Comparison of ENCODE assay signal across 13 cellular contexts in the genomic region with DNA sequence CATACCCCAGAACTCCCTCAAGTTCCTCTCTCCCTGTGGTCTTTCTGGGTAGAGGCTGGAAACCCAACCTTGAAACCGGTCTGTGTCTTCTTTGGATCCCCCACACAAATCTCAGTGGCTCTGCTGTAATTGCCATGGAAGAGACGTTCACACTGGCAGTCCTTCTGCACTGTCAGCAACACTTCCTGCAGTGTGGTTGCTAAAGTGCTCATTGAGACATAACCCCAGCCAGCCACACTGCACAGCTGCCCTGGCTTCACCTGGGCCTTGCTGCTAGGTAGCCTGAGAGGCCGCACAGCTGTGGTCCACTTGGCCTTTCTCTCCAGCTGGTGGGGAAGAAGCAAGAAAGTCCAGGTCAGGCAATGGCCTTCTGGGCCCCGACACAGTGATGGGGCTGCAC. TPM values are rescaled to one million over a fixed set of nuclear protein-coding genes. Genes with fewer than 3 reads are reported as not detected.
DNase-seq lines count a peak whose midpoint lies in the region; ATAC-seq and TF ChIP-seq lines count a peak whose summit lies in the region.
"Had no signal": no experiment of that assay in that cellular context is flagged by ENCODE, and none has a peak within 500 bp of the region (broad histone marks: within the 10 kb centered on the region; RNA-seq: fewer than 3 reads in every experiment).

No MANE protein-coding gene starts in this region.

- CTCF ChIA-PET in activated CD4-positive, alpha-beta T cell treated with anti-CD3 and anti-CD28 coated beads, Interleukin-2, amount 10 ng/mL, durations not matched to agents 7 days and 5 days (lab: Charles Lee): interaction anchor here (0.6 kb wide), 1 partner anchor 14 kb away, joined by 3 read pairs; no protein-coding TSS in a partner anchor
- CTCF ChIA-PET in activated CD4-positive, alpha-beta memory T cell treated with anti-CD3 and anti-CD28 coated beads for 36 hours (lab: Charles Lee): interaction anchor here (2.2 to 3.9 kb wide), 3 partner anchors 68 to 102 kb away, joined by 12 to 36 read pairs (median 19); no protein-coding TSS in a partner anchor

- no peak overlapping the region for H3K9ac ChIP-seq in neural progenitor cell

- H3K9me3 Mint-ChIP-seq in activated CD4-positive, alpha-beta T cell treated with anti-CD3 and anti-CD28 coated beads, Interleukin-2, amount 10 ng/mL, durations not matched to agents 7 days and 5 days: no peaks in the 10 kb centered on the region
- no peaks in the 10 kb centered on the region for H3K9me3 Mint-ChIP-seq in activated CD4-positive, alpha-beta memory T cell treated with anti-CD3 and anti-CD28 coated beads for 36 hours
- H3K9me3 Mint-ChIP-seq in neural progenitor cell: no peaks in the 10 kb centered on the region

- no peaks in the 10 kb centered on the region for H3K79me2 ChIP-seq in neural progenitor cell (ENCODE audit: low read depth)

- intact Hi-C loops in activated CD4-positive, alpha-beta memory T cell treated with anti-CD3 and anti-CD28 coated beads for 36 hours (cut with micrococcal nuclease): loop anchor here (10.0 kb wide), 1 partner anchor 518 kb away; no protein-coding TSS in a partner anchor

- H4K20me1 ChIP-seq in neural progenitor cell (ENCODE audit: low read depth): no peaks in the 10 kb centered on the region

- H3K4me1 ChIP-seq in neural progenitor cell: no peaks in the 10 kb centered on the region
- H3K4me1 ChIP-seq: A549, lower lobe of right lung had no signal

- no peak overlapping the region for H2AFZ ChIP-seq in neural progenitor cell (replicated peaks)

- no peak overlapping the region for H3K4me3 ChIP-seq in Jurkat, Clone E6-1 (ENCODE audit: low read length)
- no peak overlapping the region for H3K4me3 ChIP-seq in neural progenitor cell
- H3K4me3 ChIP-seq: A549, lower lobe of right lung, skin epidermis had no signal

- no peak overlapping the region for H3K4me2 ChIP-seq in neural progenitor cell
- H3K4me2 ChIP-seq: A549 had no signal

- POLR2A ChIA-PET in activated CD4-positive, alpha-beta T cell treated with anti-CD3 and anti-CD28 coated beads, Interleukin-2, amount 10 ng/mL, durations not matched to agents 7 days and 5 days (lab: Charles Lee): no interaction called here
- POLR2A ChIA-PET in activated CD4-positive, alpha-beta memory T cell treated with anti-CD3 and anti-CD28 coated beads for 36 hours (lab: Charles Lee): no interaction called here

- peak overlapping the region; percentile 62 for H3K27ac Mint-ChIP-seq in activated CD4-positive, alpha-beta T cell treated with anti-CD3 and anti-CD28 coated beads, Interleukin-2, amount 10 ng/mL, durations not matched to agents 7 days and 5 days
- peak overlapping the region; percentile 49 for H3K27ac Mint-ChIP-seq in activated CD4-positive, alpha-beta memory T cell treated with anti-CD3 and anti-CD28 coated beads for 36 hours
- H3K27ac Mint-ChIP-seq in neural progenitor cell: peak overlapping the region; percentile 22

- peaks cover 58% of the 10 kb centered on the region for H3K4me1 Mint-ChIP-seq in activated CD4-positive, alpha-beta T cell treated with anti-CD3 and anti-CD28 coated beads, Interleukin-2, amount 10 ng/mL, durations not matched to agents 7 days and 5 days
- H3K4me1 Mint-ChIP-seq in activated CD4-positive, alpha-beta memory T cell treated with anti-CD3 and anti-CD28 coated beads for 36 hours (ENCODE audit: low read depth): peaks cover 28% of the 10 kb centered on the region
- H3K4me1 Mint-ChIP-seq in neural progenitor cell: peaks cover 6% of the 10 kb centered on the region

- H3K27me3 ChIP-seq in neural progenitor cell: no peaks in the 10 kb centered on the region

- no peak for ATAC-seq in GM19351 (IDR thresholded peaks at IDR 0.05; ENCODE audit: unreplicated experiment)
- ATAC-seq: A549 had no signal

- no peak overlapping the region for H3K27ac ChIP-seq in neural progenitor cell
- H3K27ac ChIP-seq: A549, lower lobe of right lung, WERI-Rb-1 had no signal

- H3K36me3 Mint-ChIP-seq in activated CD4-positive, alpha-beta T cell treated with anti-CD3 and anti-CD28 coated beads, Interleukin-2, amount 10 ng/mL, durations not matched to agents 7 days and 5 days (ENCODE audit: low read depth): no peaks in the 10 kb centered on the region
- H3K36me3 Mint-ChIP-seq in activated CD4-positive, alpha-beta memory T cell treated with anti-CD3 and anti-CD28 coated beads for 36 hours: peaks cover 4% of the 10 kb centered on the region
- no peaks in the 10 kb centered on the region for H3K36me3 Mint-ChIP-seq in neural progenitor cell

- DNase-seq in activated CD4-positive, alpha-beta T cell treated with anti-CD3 and anti-CD28 coated beads, Interleukin-2, amount 10 ng/mL, durations not matched to agents 7 days and 5 days: no peak
- no peak for DNase-seq in activated CD4-positive, alpha-beta T cell treated with anti-CD3 and anti-CD28 coated beads, Interleukin-2, amount 50 U/mL, for 4 hours
- peak; percentile 52 for DNase-seq in Jurkat, Clone E6-1 (ENCODE audit: low read depth, low spot score)
- DNase-seq in activated CD4-positive, alpha-beta memory T cell treated with anti-CD3 and anti-CD28 coated beads for 36 hours: no peak
- DNase-seq in neural progenitor cell (ENCODE audit: low spot score): no peak
- DNase-seq in NCI-H774 (lab: John Stamatoyannopoulos, UW): no peak
- DNase-seq in pons (ENCODE audit: low spot score): no peak
- DNase-seq: lower lobe of right lung, WERI-Rb-1 had no signal

- no peaks in the 10 kb centered on the region for H3K36me3 ChIP-seq in neural progenitor cell
- H3K36me3 ChIP-seq: lower lobe of right lung, WERI-Rb-1 had no signal

- H3K27me3 Mint-ChIP-seq in activated CD4-positive, alpha-beta T cell treated with anti-CD3 and anti-CD28 coated beads, Interleukin-2, amount 10 ng/mL, durations not matched to agents 7 days and 5 days: peaks cover 2% of the 10 kb centered on the region
- peaks cover 1% of the 10 kb centered on the region for H3K27me3 Mint-ChIP-seq in activated CD4-positive, alpha-beta memory T cell treated with anti-CD3 and anti-CD28 coated beads for 36 hours
- no peaks in the 10 kb centered on the region for H3K27me3 Mint-ChIP-seq in neural progenitor cell (ENCODE audit: insufficient read depth, low read depth)

- TF ChIP-seq CTCF in neural progenitor cell (IDR thresholded peaks at IDR 0.05): no peak

- no peaks in the 10 kb centered on the region for H3F3A ChIP-seq in neural progenitor cell (ENCODE audit: low read depth)

- H3K4me3 Mint-ChIP-seq in activated CD4-positive, alpha-beta T cell treated with anti-CD3 and anti-CD28 coated beads, Interleukin-2, amount 10 ng/mL, durations not matched to agents 7 days and 5 days: no peak overlapping the region
- peak overlapping the region; percentile 43 for H3K4me3 Mint-ChIP-seq in activated CD4-positive, alpha-beta memory T cell treated with anti-CD3 and anti-CD28 coated beads for 36 hours
- no peak overlapping the region for H3K4me3 Mint-ChIP-seq in neural progenitor cell

- H3K9me3 ChIP-seq in neural progenitor cell (ENCODE audit: low read depth): no peaks in the 10 kb centered on the region
- H3K9me3 ChIP-seq: A549, lower lobe of right lung had no signal

RNA-seq across cellular contexts. Expression of a gene that starts 2.4 kb away (rescaled TPM):
- total RNA-seq in activated CD4-positive, alpha-beta T cell treated with anti-CD3 and anti-CD28 coated beads, Interleukin-2, amount 10 ng/mL, durations not matched to agents 7 days and 5 days: 1 to 10 TPM; 1.9 to 2.8 TPM
- polyA plus RNA-seq in Jurkat, Clone E6-1 (2012; ENCODE audit: insufficient read depth, insufficient read length): not detected
- total RNA-seq in activated CD4-positive, alpha-beta memory T cell treated with anti-CD3 and anti-CD28 coated beads for 36 hours: 10 to 100 TPM; 65.6 to 67.9 TPM
- total RNA-seq in neural progenitor cell (ENCODE audit: low replicate concordance): not detected in 2 replicates
- total RNA-seq: bronchial epithelial cell had no signal
- polyA plus RNA-seq: A549 had no signal

RNA-seq across cellular contexts. Expression of a gene that starts 26.9 kb away (rescaled TPM):
- total RNA-seq in activated CD4-positive, alpha-beta T cell treated with anti-CD3 and anti-CD28 coated beads, Interleukin-2, amount 10 ng/mL, durations not matched to agents 7 days and 5 days: 100 to 1,000 TPM in 1 of 2 experiments, 10 to 100 TPM in 1; 77.5 to 105 TPM
- not detected for polyA plus RNA-seq in Jurkat, Clone E6-1 (2012; ENCODE audit: insufficient read depth, insufficient read length)
- 1,000 to 10,000 TPM; 2,258 to 2,294 TPM for total RNA-seq in activated CD4-positive, alpha-beta memory T cell treated with anti-CD3 and anti-CD28 coated beads for 36 hours
- total RNA-seq in neural progenitor cell (ENCODE audit: low replicate concordance): not detected in 2 replicates
- total RNA-seq: bronchial epithelial cell had no signal
- polyA plus RNA-seq: A549 had no signal

RNA-seq across cellular contexts. Expression of a gene that starts 31.0 kb away (rescaled TPM):
- total RNA-seq in activated CD4-positive, alpha-beta T cell treated with anti-CD3 and anti-CD28 coated beads, Interleukin-2, amount 10 ng/mL, durations not matched to agents 7 days and 5 days: not detected
- 9.7 TPM for polyA plus RNA-seq in Jurkat, Clone E6-1 (2012; ENCODE audit: insufficient read depth, insufficient read length)
- total RNA-seq in activated CD4-positive, alpha-beta memory T cell treated with anti-CD3 and anti-CD28 coated beads for 36 hours: not detected
- not detected in 2 replicates for total RNA-seq in neural progenitor cell (ENCODE audit: low replicate concordance)
- total RNA-seq: bronchial epithelial cell had no signal
- polyA plus RNA-seq: A549 had no signal

Comparison
In these comparisons a context has a peak if more than half of its experiments do, and no peak if none do; other contexts are left out.
1. RNA of a gene that starts 2.4 kb away (total RNA-seq): 65.6 to 67.9 TPM in activated CD4-positive, alpha-beta memory T cell treated with anti-CD3 and anti-CD28 coated beads for 36 hours; 1.9 to 2.8 TPM in activated CD4-positive, alpha-beta T cell treated with anti-CD3 and anti-CD28 coated beads, Interleukin-2, amount 10 ng/mL, durations not matched to agents 7 days and 5 days and not detected in neural progenitor cell; every median in the first group is over 10 times any median in the second.
2. RNA of a gene that starts 26.9 kb away (total RNA-seq): 2,258 to 2,294 TPM in activated CD4-positive, alpha-beta memory T cell treated with anti-CD3 and anti-CD28 coated beads for 36 hours and 77.5 to 105 TPM in activated CD4-positive, alpha-beta T cell treated with anti-CD3 and anti-CD28 coated beads, Interleukin-2, amount 10 ng/mL, durations not matched to agents 7 days and 5 days; not detected in neural progenitor cell; every median in the first group is over 10 times any median in the second.
3. Peak in every context shown above with its lines, with median percentiles within 50 percentile points of each other: H3K27ac Mint-ChIP-seq.